9 cellular contexts compared by ENCODE assay signal in genomic region chr14:85533821-85534271, GRCh38. TPM values are rescaled to one million over a fixed set of nuclear protein-coding genes. Genes with fewer than 3 reads are reported as not detected.
DNase-seq lines count a peak whose midpoint lies in the region; ATAC-seq and TF ChIP-seq lines count a peak whose summit lies in the region.
"Had no signal": no experiment of that assay in that cellular context is flagged by ENCODE, and none has a peak within 500 bp of the region (broad histone marks: within the 10 kb centered on the region; RNA-seq: fewer than 3 reads in every experiment).

No MANE protein-coding gene starts in this region.

- H3K4me3 ChIP-seq in A673 (ENCODE audit: low read depth, low read length, poor library complexity, severe bottlenecking) (peak overlapping the region; percentile 77), ectodermal cell (ENCODE audit: insufficient read depth, low read depth, low read length) (peak overlapping the region; percentile 56)

- H3K9me3 ChIP-seq in A673 (ENCODE audit: low read depth, low read length, poor library complexity, severe bottlenecking) = no peaks in the 10 kb centered on the region
- no peaks in the 10 kb centered on the region for H3K9me3 ChIP-seq in ectodermal cell (ENCODE audit: control insufficient read depth, low read length)

- no TSS peak for BruUV-seq in A673 (replicated peaks; lab: Mats Ljungman, UMichigan)

- no peaks in the 10 kb centered on the region for H3K36me3 ChIP-seq in A673 (ENCODE audit: insufficient read depth, low read length, poor library complexity, severe bottlenecking)
- no peaks in the 10 kb centered on the region for H3K36me3 ChIP-seq in ectodermal cell (ENCODE audit: control insufficient read depth, insufficient read depth, low read length)

- peak overlapping the region; percentile 70 for H3K27ac Mint-ChIP-seq in mesothelial cell of epicardium
- H3K27ac Mint-ChIP-seq in activated T-helper 17 cell treated with anti-CD3 and anti-CD28 coated beads, Interleukin-2, amount 50 U/mL, for 72 hours = no peak overlapping the region
- H3K27ac Mint-ChIP-seq: activated naive CD8-positive, alpha-beta T cell treated with anti-CD3 and anti-CD28 coated beads, Interleukin-2, amount 50 U/mL, for 24 hours had no signal

- peaks cover 63% of the 10 kb centered on the region for H3K4me1 Mint-ChIP-seq in mesothelial cell of epicardium
- peaks cover 4% of the 10 kb centered on the region for H3K4me1 Mint-ChIP-seq in activated T-helper 17 cell treated with anti-CD3 and anti-CD28 coated beads, Interleukin-2, amount 50 U/mL, for 72 hours

- H3K4me1 ChIP-seq in A673 (ENCODE audit: insufficient read depth, low read length, poor library complexity, severe bottlenecking) (peaks cover 19% of the 10 kb centered on the region), ectodermal cell (ENCODE audit: control insufficient read depth, insufficient read depth, low read length) (peaks cover 30% of the 10 kb centered on the region)

- 0% methylated on average over 35 of the region's 35 CpGs for WGBS in ectodermal cell, 2 experiments

- TF ChIP-seq CTCF in A673 (conservative IDR thresholded peaks at IDR 0.05; ENCODE audit: low read depth, low read length) (no peak), mesothelial cell of epicardium (IDR thresholded peaks at IDR 0.05; ENCODE audit: unreplicated experiment) (no peak)

- POLR2A ChIA-PET in A673 (lab: Charles Lee; ENCODE audit: low non-redundant PET) = interaction anchor here (0.6 kb wide), 1 partner anchor 53 kb away, joined by 5 read pairs; no protein-coding TSS in a partner anchor

- DNase-seq in A673 (ENCODE audit: low spot score) (peak; percentile 56), NCI-H1105 (lab: John Stamatoyannopoulos, UW) (peak; percentile 51), mesothelial cell of epicardium (ENCODE audit: low spot score in 2 of 2, unreplicated experiment in 2 of 2) (peak; percentile 31 to 62), DMS153 treated with DMSO at 0.1 percent for 48 hours (lab: John Stamatoyannopoulos, UW; ENCODE audit: unreplicated experiment) (no peak), NCI-H1930 (lab: John Stamatoyannopoulos, UW) (no peak)
- DNase-seq: activated naive CD8-positive, alpha-beta T cell treated with anti-CD3 and anti-CD28 coated beads, Interleukin-2, amount 50 U/mL, for 24 hours had no signal

- CTCF ChIA-PET in A673 (lab: Charles Lee) = no interaction called here

- H3K36me3 Mint-ChIP-seq in mesothelial cell of epicardium = no peaks in the 10 kb centered on the region
- H3K36me3 Mint-ChIP-seq in activated T-helper 17 cell treated with anti-CD3 and anti-CD28 coated beads, Interleukin-2, amount 50 U/mL, for 72 hours (ENCODE audit: low read depth) = no peaks in the 10 kb centered on the region

- no peaks in the 10 kb centered on the region for H3K27me3 Mint-ChIP-seq in mesothelial cell of epicardium (ENCODE audit: low read depth)
- H3K27me3 Mint-ChIP-seq in activated T-helper 17 cell treated with anti-CD3 and anti-CD28 coated beads, Interleukin-2, amount 50 U/mL, for 72 hours = peaks cover 58% of the 10 kb centered on the region

- ATAC-seq in activated T-helper 17 cell treated with anti-CD3 and anti-CD28 coated beads, Interleukin-2, amount 50 U/mL, for 72 hours (replicated peaks) = no peak
- no peak for ATAC-seq in HG02678 (IDR thresholded peaks at IDR 0.05; ENCODE audit: unreplicated experiment)
- ATAC-seq: activated naive CD8-positive, alpha-beta T cell treated with anti-CD3 and anti-CD28 coated beads, Interleukin-2, amount 50 U/mL, for 24 hours had no signal

- H3K4me3 Mint-ChIP-seq in mesothelial cell of epicardium = peak overlapping the region; percentile 81
- H3K4me3 Mint-ChIP-seq in activated T-helper 17 cell treated with anti-CD3 and anti-CD28 coated beads, Interleukin-2, amount 50 U/mL, for 72 hours = no peak overlapping the region
- H3K4me3 Mint-ChIP-seq: activated naive CD8-positive, alpha-beta T cell treated with anti-CD3 and anti-CD28 coated beads, Interleukin-2, amount 50 U/mL, for 24 hours had no signal

- H3K27me3 ChIP-seq in A673 (replicated peaks; ENCODE audit: insufficient read depth, low read depth, low read length, poor library complexity) (no peaks in the 10 kb centered on the region), ectodermal cell (ENCODE audit: control insufficient read depth, insufficient read depth, low read length, poor library complexity, severe bottlenecking) (peaks cover 71% of the 10 kb centered on the region)

- intact Hi-C loops in A673 (cut with micrococcal nuclease; ENCODE audit: unreplicated experiment) = loop anchor here (5.0 to 10.0 kb wide), 4 partner anchors 942 to 1532 kb away; no protein-coding TSS in a partner anchor

- H3K9me3 Mint-ChIP-seq in mesothelial cell of epicardium = no peaks in the 10 kb centered on the region
- no peaks in the 10 kb centered on the region for H3K9me3 Mint-ChIP-seq in activated T-helper 17 cell treated with anti-CD3 and anti-CD28 coated beads, Interleukin-2, amount 50 U/mL, for 72 hours
- H3K9me3 Mint-ChIP-seq: activated naive CD8-positive, alpha-beta T cell treated with anti-CD3 and anti-CD28 coated beads, Interleukin-2, amount 50 U/mL, for 24 hours had no signal

- peak overlapping the region; percentile 90 for H3K27ac ChIP-seq in A673 (ENCODE audit: low read depth, low read length, poor library complexity, severe bottlenecking)
- H3K27ac ChIP-seq in ectodermal cell (ENCODE audit: insufficient read depth, low read depth, low read length, poor library complexity, severe bottlenecking) = no peak overlapping the region

RNA-seq across cellular contexts. Expression of gene FLRT2, which starts 3.9 kb away (rescaled TPM):
- 107 and 128 TPM in 2 replicates for total RNA-seq in A673 (2021)
- 7.5 TPM for polyA plus RNA-seq in ectodermal cell (2013, experiment 1 of 4)
- polyA plus RNA-seq in ectodermal cell (2013, experiment 2 of 4) = 10.2 TPM
- polyA plus RNA-seq in ectodermal cell (2013, experiment 3 of 4) = 6.5 TPM
- polyA plus RNA-seq in ectodermal cell (2013, experiment 4 of 4) = 9.0 TPM
- 143 to 150 TPM (median 148 TPM) in 3 replicates for total RNA-seq in mesothelial cell of epicardium
- total RNA-seq in activated T-helper 17 cell treated with anti-CD3 and anti-CD28 coated beads, Interleukin-2, amount 50 U/mL, for 72 hours = not detected

Comparison
In these comparisons a context has a peak if more than half of its experiments do, and no peak if none do; other contexts are left out.
1. DNase-seq: peak in A673 (single experiment), NCI-H1105 (single experiment) and mesothelial cell of epicardium (2 of 2); none in DMS153 treated with DMSO at 0.1 percent for 48 hours (single experiment) and NCI-H1930 (0 of 2).
2. RNA of gene FLRT2, which starts 3.9 kb away (total RNA-seq): 143 to 150 TPM in mesothelial cell of epicardium and 107 to 128 TPM in A673; not detected in activated T-helper 17 cell treated with anti-CD3 and anti-CD28 coated beads, Interleukin-2, amount 50 U/mL, for 72 hours; every median in the first group is over 100 times any median in the second.